15 cellular contexts compared by ENCODE assay signal in genomic region chr2:12282780-12283695, GRCh38.
DNase-seq lines count a peak whose midpoint lies in the region; ATAC-seq lines count a peak whose summit lies in the region.
"Had no signal": no experiment of that assay in that cellular context is flagged by ENCODE, and none has a peak within 500 bp of the region (broad histone marks: within the 10 kb centered on the region; RNA-seq: fewer than 3 reads in every experiment).

No MANE protein-coding gene starts in this region.

- no peak overlapping the region for H3K4me3 Mint-ChIP-seq in activated CD8-positive, alpha-beta memory T cell treated with anti-CD3 and anti-CD28 coated beads, Interleukin-2, amount 10 ng/mL, durations not matched to agents 7 days and 5 days
- H3K4me3 Mint-ChIP-seq in activated T-helper 1 cell treated with anti-CD3 and anti-CD28 coated beads, Interleukin-12 subunit alpha, Interleukin-12 subunit beta, Interleukin-2, Interleukin-4 antibody, amounts not matched to agents 30 ng/mL and 10 ng/mL and 1 ng/mL, durations not matched to agents 14 hours and 24 hours and 36 hours, result no peak overlapping the region
- H3K4me3 Mint-ChIP-seq: HFFc6 had no signal

- no peak overlapping the region for H3K27ac Mint-ChIP-seq in activated CD8-positive, alpha-beta memory T cell treated with anti-CD3 and anti-CD28 coated beads, Interleukin-2, amount 10 ng/mL, durations not matched to agents 7 days and 5 days
- no peak overlapping the region for H3K27ac Mint-ChIP-seq in activated T-helper 1 cell treated with anti-CD3 and anti-CD28 coated beads, Interleukin-12 subunit alpha, Interleukin-12 subunit beta, Interleukin-2, Interleukin-4 antibody, amounts not matched to agents 30 ng/mL and 10 ng/mL and 1 ng/mL, durations not matched to agents 14 hours and 24 hours and 36 hours
- H3K27ac Mint-ChIP-seq: HFFc6 had no signal

- ATAC-seq in activated CD8-positive, alpha-beta memory T cell treated with anti-CD3 and anti-CD28 coated beads, Interleukin-2, amount 10 ng/mL, durations not matched to agents 7 days and 5 days, result peak; percentile 57
- ATAC-seq in HG02678 (IDR thresholded peaks at IDR 0.05; ENCODE audit: unreplicated experiment), result peak; percentile 70
- ATAC-seq in HG03378 (IDR thresholded peaks at IDR 0.05; ENCODE audit: unreplicated experiment), result peak; percentile 81
- ATAC-seq: right cardiac atrium had no signal

- CTCF ChIA-PET in activated CD8-positive, alpha-beta memory T cell treated with anti-CD3 and anti-CD28 coated beads, Interleukin-2, amount 10 ng/mL, durations not matched to agents 7 days and 5 days (lab: Charles Lee), result no interaction called here

- intact Hi-C loops in activated T-helper 1 cell treated with anti-CD3 and anti-CD28 coated beads, Interleukin-12 subunit alpha, Interleukin-12 subunit beta, Interleukin-2, Interleukin-4 antibody, amounts not matched to agents 30 ng/mL and 10 ng/mL and 1 ng/mL, durations not matched to agents 14 hours and 24 hours and 36 hours (cut with micrococcal nuclease), result no loop called here

- H3K27me3 Mint-ChIP-seq in activated CD8-positive, alpha-beta memory T cell treated with anti-CD3 and anti-CD28 coated beads, Interleukin-2, amount 10 ng/mL, durations not matched to agents 7 days and 5 days, result peaks cover 15% of the 10 kb centered on the region
- H3K27me3 Mint-ChIP-seq in activated T-helper 1 cell treated with anti-CD3 and anti-CD28 coated beads, Interleukin-12 subunit alpha, Interleukin-12 subunit beta, Interleukin-2, Interleukin-4 antibody, amounts not matched to agents 30 ng/mL and 10 ng/mL and 1 ng/mL, durations not matched to agents 14 hours and 24 hours and 36 hours (ENCODE audit: insufficient read depth), result peaks cover 23% of the 10 kb centered on the region

- DNase-seq in activated CD8-positive, alpha-beta memory T cell treated with anti-CD3 and anti-CD28 coated beads, Interleukin-2, amount 10 ng/mL, durations not matched to agents 7 days and 5 days, result no peak
- DNase-seq in activated CD8-positive, alpha-beta memory T cell treated with anti-CD3 and anti-CD28 coated beads, Interleukin-2, amount 50 U/mL, for 4 hours, result no peak
- DNase-seq in NCI-H2196 (lab: John Stamatoyannopoulos, UW; ENCODE audit: unreplicated experiment) (no peak), HCEC 1CT (no peak)
- DNase-seq in activated naive CD4-positive, alpha-beta T cell treated with Interleukin-2 at 50 U/mL for 16 hours, result no peak
- no peak for DNase-seq in activated T-helper 1 cell treated with anti-CD3 and anti-CD28 coated beads, Interleukin-12 subunit alpha, Interleukin-12 subunit beta, Interleukin-2, Interleukin-4 antibody, amounts not matched to agents 30 ng/mL and 10 ng/mL and 1 ng/mL, durations not matched to agents 14 hours and 24 hours and 36 hours (ENCODE audit: low spot score)
- DNase-seq: Calu3, HFFc6, Karpas-422, NCI-H2081 treated with DMSO at 0.1 percent for 48 hours, right cardiac atrium, substantia nigra, T-helper 2 cell had no signal

- peaks cover 6% of the 10 kb centered on the region for H3K36me3 Mint-ChIP-seq in activated CD8-positive, alpha-beta memory T cell treated with anti-CD3 and anti-CD28 coated beads, Interleukin-2, amount 10 ng/mL, durations not matched to agents 7 days and 5 days
- H3K36me3 Mint-ChIP-seq in activated T-helper 1 cell treated with anti-CD3 and anti-CD28 coated beads, Interleukin-12 subunit alpha, Interleukin-12 subunit beta, Interleukin-2, Interleukin-4 antibody, amounts not matched to agents 30 ng/mL and 10 ng/mL and 1 ng/mL, durations not matched to agents 14 hours and 24 hours and 36 hours (ENCODE audit: low read depth), result no peaks in the 10 kb centered on the region

- H3K9me3 Mint-ChIP-seq in activated CD8-positive, alpha-beta memory T cell treated with anti-CD3 and anti-CD28 coated beads, Interleukin-2, amount 10 ng/mL, durations not matched to agents 7 days and 5 days (ENCODE audit: low read depth), result no peaks in the 10 kb centered on the region
- peaks cover 4% of the 10 kb centered on the region for H3K9me3 Mint-ChIP-seq in activated T-helper 1 cell treated with anti-CD3 and anti-CD28 coated beads, Interleukin-12 subunit alpha, Interleukin-12 subunit beta, Interleukin-2, Interleukin-4 antibody, amounts not matched to agents 30 ng/mL and 10 ng/mL and 1 ng/mL, durations not matched to agents 14 hours and 24 hours and 36 hours
- H3K9me3 Mint-ChIP-seq: HFFc6 had no signal

- peaks cover 35% of the 10 kb centered on the region for H3K4me1 Mint-ChIP-seq in activated CD8-positive, alpha-beta memory T cell treated with anti-CD3 and anti-CD28 coated beads, Interleukin-2, amount 10 ng/mL, durations not matched to agents 7 days and 5 days
- H3K4me1 Mint-ChIP-seq in activated T-helper 1 cell treated with anti-CD3 and anti-CD28 coated beads, Interleukin-12 subunit alpha, Interleukin-12 subunit beta, Interleukin-2, Interleukin-4 antibody, amounts not matched to agents 30 ng/mL and 10 ng/mL and 1 ng/mL, durations not matched to agents 14 hours and 24 hours and 36 hours (ENCODE audit: low read depth), result peaks cover 26% of the 10 kb centered on the region
